In the genomic region with DNA sequence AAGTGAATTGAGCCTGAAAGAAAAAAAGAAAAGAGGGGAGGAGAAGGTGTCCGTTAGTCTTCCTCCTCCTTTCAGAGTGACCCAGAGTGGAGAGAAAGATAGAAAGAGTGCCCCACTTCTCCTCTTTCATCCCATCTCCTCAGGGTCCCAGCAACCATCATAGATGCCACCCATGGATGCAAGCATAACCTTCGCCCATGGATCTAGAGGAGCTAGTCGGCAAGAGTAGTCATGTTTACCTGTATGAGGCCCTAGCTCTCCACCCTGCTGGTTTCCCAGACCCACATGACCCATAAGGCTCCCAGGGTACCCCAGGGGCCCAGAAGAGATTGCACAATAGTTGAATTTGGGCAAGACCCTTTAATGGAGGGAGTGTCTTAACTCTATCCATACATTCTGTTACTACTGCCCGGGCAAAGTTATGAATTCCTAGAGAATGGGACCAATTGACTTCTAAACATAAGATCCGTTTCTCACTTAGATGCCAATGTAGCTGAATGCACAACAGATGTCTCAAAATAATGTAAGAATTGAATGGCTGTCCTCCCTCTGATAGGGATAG, we compare ENCODE assay signal across 14 cellular contexts.
"Had no signal": no experiment of that assay in that cellular context is flagged by ENCODE, and none has a peak within 500 bp of the region (broad histone marks: within the 10 kb centered on the region; RNA-seq: fewer than 3 reads in every experiment).

No MANE protein-coding gene starts in this region.

- DNase-seq: activated CD4-positive, alpha-beta T cell treated with anti-CD3 and anti-CD28 coated beads, Interleukin-2, amount 50 U/mL, for 1 hour; activated CD4-positive, CD25-positive, alpha-beta regulatory T cell; kidney glomerular epithelial cell; ovary; stimulated activated CD4-positive, alpha-beta T cell treated with anti-CD3 and anti-CD28 coated beads, Interleukin-12 subunit alpha, Interleukin-12 subunit beta, amount 100 ng/mL, for 4 hours; stimulated activated CD4-positive, alpha-beta T cell treated with anti-CD3 and anti-CD28 coated beads, Interleukin-2, amount 100 ng/mL, for 48 hours; stimulated activated naive CD4-positive, alpha-beta T cell treated with Interleukin-2 at 50 U/mL for 16 hours; T-helper 1 cell had no signal

- H3K27me3 Mint-ChIP-seq: activated naive CD4-positive, alpha-beta T cell treated with anti-CD3 and anti-CD28 coated beads, Interleukin-2, amount 50 U/mL, for 24 hours; type B pancreatic cell had no signal

- H3K27me3 ChIP-seq: hepatocyte, ovary had no signal

- H3K4me2 ChIP-seq: hepatocyte had no signal

- H3K4me3 Mint-ChIP-seq: activated naive CD4-positive, alpha-beta T cell treated with anti-CD3 and anti-CD28 coated beads, Interleukin-2, amount 50 U/mL, for 24 hours; neural crest cell; type B pancreatic cell had no signal

- H3K27ac Mint-ChIP-seq: activated naive CD4-positive, alpha-beta T cell treated with anti-CD3 and anti-CD28 coated beads, Interleukin-2, amount 50 U/mL, for 24 hours; type B pancreatic cell had no signal

- H2AFZ ChIP-seq: hepatocyte had no signal

- H3K4me3 ChIP-seq: hepatocyte, ovary had no signal

- H3K4me1 Mint-ChIP-seq: activated naive CD4-positive, alpha-beta T cell treated with anti-CD3 and anti-CD28 coated beads, Interleukin-2, amount 50 U/mL, for 24 hours; neural crest cell had no signal

- FAIRE-seq: bronchial epithelial cell, TTC549 had no signal

- H3K36me3 ChIP-seq: ovary had no signal

- H3K27ac ChIP-seq: hepatocyte, ovary had no signal

- H3K79me2 ChIP-seq: hepatocyte had no signal
